ENCODE assay signal across 23 cellular contexts in genomic region chr20:61459266-61459665, GRCh38.
DNase-seq lines count a peak whose midpoint lies in the region; FAIRE-seq lines count a peak whose summit lies in the region.
"Had no signal": no experiment of that assay in that cellular context is flagged by ENCODE, and none has a peak within 500 bp of the region (broad histone marks: within the 10 kb centered on the region; RNA-seq: fewer than 3 reads in every experiment).

No MANE protein-coding gene starts in this region.

- no peak overlapping the region for H2BK12ac ChIP-seq in neuronal stem cell (ENCODE audit: low read length)

- peak overlapping the region; percentile 53 for H2AK5ac ChIP-seq in neuronal stem cell (ENCODE audit: low read depth, low read length)

- no peak overlapping the region for H4K8ac ChIP-seq in neuronal stem cell (ENCODE audit: low read depth, low read length)

- H3K9ac ChIP-seq in neuronal stem cell (ENCODE audit: low read depth, low read length, poor library complexity), result peak overlapping the region; percentile 52
- H3K9ac ChIP-seq: BLaER1 treated with 17β-estradiol and CSF1 and Interleukin-3, amounts not matched to agents 10 nM and 100 nM had no signal

- peak overlapping the region; percentile 25 for H2BK15ac ChIP-seq in neuronal stem cell (ENCODE audit: low read length)

- H3K36me3 ChIP-seq in neuronal stem cell (replicated peaks in 1 of 2; ENCODE audit: control insufficient read depth in 2 of 2, insufficient read depth in 2 of 2, low read length in 2 of 2), result no peaks in the 10 kb centered on the region
- H3K36me3 ChIP-seq: BLaER1 treated with 17β-estradiol and CSF1 and Interleukin-3, amounts not matched to agents 10 nM and 100 nM had no signal

- H3K79me1 ChIP-seq in neuronal stem cell (ENCODE audit: low read depth, low read length), result peaks cover 6% of the 10 kb centered on the region

- peaks cover 6 to 25% of the 10 kb centered on the region in 2 donors for H3K9me3 ChIP-seq in neuronal stem cell (replicated peaks in 1 of 2; ENCODE audit: control insufficient read depth in 2 of 2, insufficient read depth in 1 of 2, low read depth in 1 of 2, low read length in 2 of 2)
- H3K9me3 ChIP-seq: A549 had no signal

- no peak overlapping the region for H3K27ac ChIP-seq in neuronal stem cell (replicated peaks; ENCODE audit: low read length)
- H3K27ac ChIP-seq: 22Rv1; A549; BLaER1 treated with 17β-estradiol and CSF1 and Interleukin-3, amounts not matched to agents 10 nM and 100 nM; C4-2B had no signal

- DNase-seq in HTR-8/SVneo (ENCODE audit: insufficient read length, low spot score) (no peak), ecto neural progenitor cell (ENCODE audit: low spot score) (peak; percentile 19), islet precursor cell (peak; percentile 29), neuronal stem cell (ENCODE audit: low spot score) (no peak), NCI-H1417 treated with DMSO at 0.1 percent for 48 hours (lab: John Stamatoyannopoulos, UW) (no peak), SHP77 treated with DMSO at 0.1 percent for 48 hours (lab: John Stamatoyannopoulos, UW) (no peak), cerebellar nuclear complex (lab: John Stamatoyannopoulos, UW) (no peak)
- DNase-seq in central memory CD4-positive, alpha-beta T cell, result no peak
- DNase-seq: AML-193; Caco-2; Calu3; CD4-positive, alpha-beta T cell; CD8-positive, alpha-beta T cell; DMS79 treated with DMSO at 0.1 percent for 48 hours; GF-D8 had no signal

- H3K23ac ChIP-seq in neuronal stem cell (ENCODE audit: low read depth, low read length, poor library complexity), result no peak overlapping the region

- FAIRE-seq in HTR-8/SVneo (lab: Jason Lieb, UNC), result peak; percentile 36
- FAIRE-seq: A549, D721Med, G401.6, GM12891, GM19239 had no signal

- H2BK5ac ChIP-seq in neuronal stem cell (ENCODE audit: low read length), result no peak overlapping the region

- no peak overlapping the region for H2AFZ ChIP-seq in neuronal stem cell (ENCODE audit: low read length)

- no peak overlapping the region for H3K4me3 ChIP-seq in neuronal stem cell (ENCODE audit: low read length in 2 of 2)
- H3K4me3 ChIP-seq: A549; BLaER1 treated with 17β-estradiol and CSF1 and Interleukin-3, amounts not matched to agents 10 nM and 100 nM had no signal

- peaks cover 6 to 8% of the 10 kb centered on the region in 2 donors for H3K4me1 ChIP-seq in neuronal stem cell (ENCODE audit: control insufficient read depth in 2 of 2, insufficient read depth in 1 of 2, low read depth in 1 of 2, low read length in 2 of 2)
- H3K4me1 ChIP-seq: A549; BLaER1 treated with 17β-estradiol and CSF1 and Interleukin-3, amounts not matched to agents 10 nM and 100 nM; Caco-2 had no signal

- no peak overlapping the region for H4K91ac ChIP-seq in neuronal stem cell (ENCODE audit: low read depth, low read length, poor library complexity)

- no peak overlapping the region for H3K4me2 ChIP-seq in neuronal stem cell (ENCODE audit: insufficient read depth, low read length, poor library complexity, severe bottlenecking)
- H3K4me2 ChIP-seq: A549; BLaER1 treated with 17β-estradiol and CSF1 and Interleukin-3, amounts not matched to agents 10 nM and 100 nM had no signal

- H3K14ac ChIP-seq in neuronal stem cell (ENCODE audit: low read length), result no peak overlapping the region

- H3K27me3 ChIP-seq in neuronal stem cell (ENCODE audit: control insufficient read depth in 3 of 3, insufficient read depth in 3 of 3, low read depth in 1 of 3, low read length in 3 of 3), result no peaks in the 10 kb centered on the region
- H3K27me3 ChIP-seq: BLaER1 treated with 17β-estradiol and CSF1 and Interleukin-3, amounts not matched to agents 10 nM and 100 nM had no signal

- no peak overlapping the region for H2BK120ac ChIP-seq in neuronal stem cell (ENCODE audit: low read depth, low read length)

- no peak overlapping the region for H3K4ac ChIP-seq in neuronal stem cell (ENCODE audit: low read length)

- WGBS in neuronal stem cell (ENCODE audit: extremely low coverage in 2 of 2, insufficient read length in 2 of 2, insufficient replicate concordance in 1 of 2), 2 donors, result no CpG with 5 or more reads among the region's 7 CpGs

- peak overlapping the region; percentile 31 for H3K18ac ChIP-seq in neuronal stem cell (ENCODE audit: low read length)

Comparison
In these comparisons a context has a peak if more than half of its experiments do, and no peak if none do; other contexts are left out.
1. DNase-seq: peak in ecto neural progenitor cell (single experiment) and islet precursor cell (single experiment); none in HTR-8/SVneo (single experiment), neuronal stem cell (single experiment), central memory CD4-positive, alpha-beta T cell (single experiment), NCI-H1417 treated with DMSO at 0.1 percent for 48 hours (single experiment), SHP77 treated with DMSO at 0.1 percent for 48 hours (single experiment) and cerebellar nuclear complex (0 of 2).